ENCODE assay signal across 1 cellular context in genomic region chr1:109099871-109100757, GRCh38.
TF ChIP-seq lines count a peak whose summit lies in the region.

No MANE protein-coding gene starts in this region.

TF ChIP-seq in K562, 482 proteins besides CTCF, POLR2A, EP300 and RAD21 (continued from another document and continues in another):
- TF ChIP-seq GTF3C2 (IDR thresholded peaks at IDR 0.05; ENCODE audit: borderline replicate concordance, extremely low read depth, insufficient read length) (no peak), KDM4B (IDR thresholded peaks at IDR 0.05; ENCODE audit: borderline replicate concordance in 2 of 2, low read depth in 1 of 2) (peak in 1 of 2 experiments; percentile 99; a peak in 2 of 4 replicates), ZNF253 (CRISPR knock-in tag; conservative IDR thresholded peaks at IDR 0.05) (0 out of 2 replicates have a peak, but pooled peaks have one; percentile 31), ZNF764 (CRISPR knock-in tag; IDR thresholded peaks at IDR 0.05; ENCODE audit: low read depth) (no peak), NR2C2 (CRISPR knock-in tag; IDR thresholded peaks at IDR 0.05) (peak; percentile 84; the same call in 1 of the 2 replicates), NR2C2 (tag; IDR thresholded peaks at IDR 0.05) (peak; percentile 85), RFX1 (IDR thresholded peaks at IDR 0.05) (no peak), HLTF (IDR thresholded peaks at IDR 0.05) (peak; percentile 94), PPARD (CRISPR knock-in tag; IDR thresholded peaks at IDR 0.05) (no peak), ILF3 (IDR thresholded peaks at IDR 0.05; ENCODE audit: borderline replicate concordance) (peak; percentile 30; the same call in 1 of the 2 replicates), RBM25 (IDR thresholded peaks at IDR 0.05; ENCODE audit: low read depth, low read length, severe bottlenecking) (no peak), PBX2 (CRISPR knock-in tag; IDR thresholded peaks at IDR 0.05; ENCODE audit: low read depth) (no peak), PBX2 (tag; conservative IDR thresholded peaks at IDR 0.05; ENCODE audit: low read depth) (no peak), E2F8 (IDR thresholded peaks at IDR 0.05; ENCODE audit: low read depth, partially characterized antibody) (peak; percentile 84), POLR2B (IDR thresholded peaks at IDR 0.05; ENCODE audit: low read depth, partially characterized antibody) (peak; percentile 100), ZNF644 (tag; IDR thresholded peaks at IDR 0.05; ENCODE audit: low read depth) (peak; percentile 92), ILK (tag; IDR thresholded peaks at IDR 0.05; ENCODE audit: borderline replicate concordance, low read depth) (no peak), TRIM28 (IDR thresholded peaks at IDR 0.05) (peak; percentile 74; the same call in 1 of the 2 replicates), PTRF (tag; IDR thresholded peaks at IDR 0.05) (no peak), TEAD1 (CRISPR knock-in tag; IDR thresholded peaks at IDR 0.05) (peak in 1 of 2 experiments; percentile 97; a peak in 3 of 4 replicates), RBBP5 (IDR thresholded peaks at IDR 0.05; ENCODE audit: borderline replicate concordance, insufficient read depth, low read length, poor library complexity, severe bottlenecking) (peak; percentile 91), ZNF518B (CRISPR knock-in tag; IDR thresholded peaks at IDR 0.05) (no peak), SAFB (IDR thresholded peaks at IDR 0.05; ENCODE audit: borderline replicate concordance, low read depth, low read length) (peak; percentile 17; the same call in 1 of the 2 replicates), NFRKB (IDR thresholded peaks at IDR 0.05; ENCODE audit: low read depth) (peak; percentile 84; the same call in 1 of the 2 replicates), DACH1 (IDR thresholded peaks at IDR 0.05; ENCODE audit: partially characterized antibody) (no peak), RBM17 (IDR thresholded peaks at IDR 0.05; ENCODE audit: borderline replicate concordance, low read depth, low read length) (no peak), TFAP4 (CRISPR knock-in tag; IDR thresholded peaks at IDR 0.05; ENCODE audit: borderline replicate concordance) (peak; percentile 93), NFIX (CRISPR knock-in tag; IDR thresholded peaks at IDR 0.05; ENCODE audit: low read depth) (no peak), CREB1 (IDR thresholded peaks at IDR 0.05) (peak; percentile 74), CREB1 (CRISPR knock-in tag; IDR thresholded peaks at IDR 0.05) (peak; percentile 73), TCF3 (CRISPR knock-in tag; IDR thresholded peaks at IDR 0.05) (peak; percentile 35), STAG1 (CRISPR knock-in tag; IDR thresholded peaks at IDR 0.05; ENCODE audit: borderline replicate concordance) (peak; percentile 51; the same call in 1 of the 2 replicates), PRPF4 (IDR thresholded peaks at IDR 0.05; ENCODE audit: insufficient read depth, low read depth, low read length, poor library complexity, severe bottlenecking) (peak; percentile 97), ZNF134 (CRISPR knock-in tag; conservative IDR thresholded peaks at IDR 0.05) (no peak), KHSRP (IDR thresholded peaks at IDR 0.05) (no peak), ZNF41 (CRISPR knock-in tag; conservative IDR thresholded peaks at IDR 0.05) (peak; percentile 84), MITF (IDR thresholded peaks at IDR 0.05) (0 out of 2 replicates have a peak, but pooled peaks have one; percentile 56), WHSC1 (IDR thresholded peaks at IDR 0.05; ENCODE audit: low read length) (no peak), SNAPC5 (CRISPR knock-in tag; IDR thresholded peaks at IDR 0.05) (no peak), ZNF217 (CRISPR knock-in tag; IDR thresholded peaks at IDR 0.05) (no peak), HDAC6 (IDR thresholded peaks at IDR 0.05; ENCODE audit: low read depth, low read length) (0 out of 2 replicates have a peak, but pooled peaks have one; percentile 83), ZNF586 (CRISPR knock-in tag; conservative IDR thresholded peaks at IDR 0.05) (no peak), SRSF3 (IDR thresholded peaks at IDR 0.05; ENCODE audit: insufficient read depth, low read length) (no peak), E2F5 (CRISPR knock-in tag; IDR thresholded peaks at IDR 0.05) (peak; percentile 96), CEBPZ (IDR thresholded peaks at IDR 0.05; ENCODE audit: borderline replicate concordance, low read depth, low read length) (no peak), TCF7 (IDR thresholded peaks at IDR 0.05; ENCODE audit: borderline replicate concordance) (peak; percentile 27), NFATC3 (IDR thresholded peaks at IDR 0.05) (no peak; the same call in 1 of the 2 replicates), PHB (CRISPR knock-in tag; IDR thresholded peaks at IDR 0.05) (no peak; the same call in 1 of the 2 replicates), FOXP1 (CRISPR knock-in tag; IDR thresholded peaks at IDR 0.05) (peak; percentile 98; the same call in 1 of the 2 replicates)
